In genomic region chr3:189735913-189736312, GRCh38 we compare ENCODE assay signal across 32 cellular contexts.
"Had no signal": no experiment of that assay in that cellular context is flagged by ENCODE, and none has a peak within 500 bp of the region (broad histone marks: within the 10 kb centered on the region; RNA-seq: fewer than 3 reads in every experiment).

No MANE protein-coding gene starts in this region.

- DNase-seq: activated CD4-positive, alpha-beta memory T cell treated with anti-CD3 and anti-CD28 coated beads, Interleukin-2, amount 10 ng/mL, durations not matched to agents 7 days and 5 days; activated CD4-positive, alpha-beta T cell treated with anti-CD3 and anti-CD28 coated beads for 1 hour; activated CD4-positive, alpha-beta T cell treated with anti-CD3 and anti-CD28 coated beads for 4 hours; activated CD4-positive, alpha-beta T cell treated with anti-CD3 and anti-CD28 coated beads, Interleukin-2, amount 10 ng/mL, durations not matched to agents 7 days and 5 days; activated CD4-positive, alpha-beta T cell treated with anti-CD3 and anti-CD28 coated beads, Interleukin-2, amount 50 U/mL, for 4 hours; activated CD8-positive, alpha-beta memory T cell treated with anti-CD3 and anti-CD28 coated beads, Interleukin-2, amount 50 U/mL, for 48 hours; activated gamma-delta T cell; activated naive CD4-positive, alpha-beta T cell; activated naive CD4-positive, alpha-beta T cell treated with anti-CD3 and anti-CD28 coated beads, Interleukin-2, amount 10 ng/mL, durations not matched to agents 7 days and 5 days; activated naive CD8-positive, alpha-beta T cell treated with anti-CD3 and anti-CD28 coated beads, Interleukin-2, amount 10 ng/mL, durations not matched to agents 7 days and 5 days; activated T-cell treated with anti-CD3 and anti-CD28 coated beads for 4 hours; activated T-cell treated with anti-CD3 and anti-CD28 coated beads, Interleukin-2, amount 50 U/mL, for 24 hours; activated T-cell treated with anti-CD3 and anti-CD28 coated beads, Interleukin-2, amount 50 U/mL, for 72 hours; central memory CD4-positive, alpha-beta T cell; cerebellar nuclear complex; dermis blood vessel endothelial cell; effector CD4-positive, alpha-beta T cell; effector memory CD8-positive, alpha-beta T cell; erythroblast; foreskin melanocyte; head of caudate nucleus; T-helper 1 cell; T-helper 17 cell; T1000 had no signal

- H3K27ac ChIP-seq: ascending aorta, breast epithelium, cardiac muscle cell, coronary artery, esophagus muscularis mucosa had no signal

- H3K9me3 ChIP-seq: ascending aorta, breast epithelium, esophagus muscularis mucosa had no signal

- H3K36me3 Mint-ChIP-seq: activated naive CD4-positive, alpha-beta T cell treated with anti-CD3 and anti-CD28 coated beads, Interleukin-2, amount 10 ng/mL, durations not matched to agents 7 days and 5 days; activated naive CD8-positive, alpha-beta T cell treated with anti-CD3 and anti-CD28 coated beads, Interleukin-2, amount 10 ng/mL, durations not matched to agents 7 days and 5 days; brain had no signal

- H3K4me1 ChIP-seq: ascending aorta, breast epithelium, esophagus muscularis mucosa had no signal

- ATAC-seq: activated naive CD4-positive, alpha-beta T cell treated with anti-CD3 and anti-CD28 coated beads, Interleukin-2, amount 50 U/mL, for 72 hours; activated T-cell treated with anti-CD3 and anti-CD28 coated beads, Interleukin-2, amount 50 U/mL, for 72 hours; effector memory CD8-positive, alpha-beta T cell; T-helper 17 cell had no signal

- H3K27me3 Mint-ChIP-seq: activated CD4-positive, alpha-beta T cell treated with anti-CD3 and anti-CD28 coated beads, Interleukin-2, amount 10 ng/mL, durations not matched to agents 7 days and 5 days; activated naive CD4-positive, alpha-beta T cell treated with anti-CD3 and anti-CD28 coated beads, Interleukin-2, amount 10 ng/mL, durations not matched to agents 7 days and 5 days; activated T-cell treated with anti-CD3 and anti-CD28 coated beads, Interleukin-2, amount 50 U/mL, for 24 hours; brain had no signal

- H3K4me3 Mint-ChIP-seq: activated CD4-positive, alpha-beta memory T cell treated with anti-CD3 and anti-CD28 coated beads, Interleukin-2, amount 10 ng/mL, durations not matched to agents 7 days and 5 days; activated CD4-positive, alpha-beta T cell treated with anti-CD3 and anti-CD28 coated beads, Interleukin-2, amount 10 ng/mL, durations not matched to agents 7 days and 5 days; activated naive CD4-positive, alpha-beta T cell treated with anti-CD3 and anti-CD28 coated beads, Interleukin-2, amount 10 ng/mL, durations not matched to agents 7 days and 5 days; activated naive CD8-positive, alpha-beta T cell treated with anti-CD3 and anti-CD28 coated beads, Interleukin-2, amount 10 ng/mL, durations not matched to agents 7 days and 5 days; activated T-cell treated with anti-CD3 and anti-CD28 coated beads, Interleukin-2, amount 50 U/mL, for 24 hours; activated T-cell treated with anti-CD3 and anti-CD28 coated beads, Interleukin-2, amount 50 U/mL, for 72 hours; brain; effector memory CD8-positive, alpha-beta T cell; T-helper 17 cell; T-helper 2 cell treated with Interferon-gamma antibody and Interleukin-4, amounts not matched to agents 5 μg/mL and 100 μg/mL, for 36 hours had no signal

- H3K4me3 ChIP-seq: ascending aorta, breast epithelium, cardiac muscle cell, coronary artery, esophagus muscularis mucosa had no signal

- H3K9me3 Mint-ChIP-seq: activated CD4-positive, alpha-beta memory T cell treated with anti-CD3 and anti-CD28 coated beads, Interleukin-2, amount 10 ng/mL, durations not matched to agents 7 days and 5 days; activated naive CD4-positive, alpha-beta T cell treated with anti-CD3 and anti-CD28 coated beads, Interleukin-2, amount 10 ng/mL, durations not matched to agents 7 days and 5 days; activated T-cell treated with anti-CD3 and anti-CD28 coated beads, Interleukin-2, amount 50 U/mL, for 24 hours; effector memory CD8-positive, alpha-beta T cell had no signal

- H3K36me3 ChIP-seq: ascending aorta, breast epithelium, cardiac muscle cell, esophagus muscularis mucosa had no signal

- H3K4me1 Mint-ChIP-seq: activated CD4-positive, alpha-beta T cell treated with anti-CD3 and anti-CD28 coated beads, Interleukin-2, amount 10 ng/mL, durations not matched to agents 7 days and 5 days; activated naive CD4-positive, alpha-beta T cell treated with anti-CD3 and anti-CD28 coated beads, Interleukin-2, amount 10 ng/mL, durations not matched to agents 7 days and 5 days; activated naive CD8-positive, alpha-beta T cell treated with anti-CD3 and anti-CD28 coated beads, Interleukin-2, amount 10 ng/mL, durations not matched to agents 7 days and 5 days; brain; T-helper 17 cell had no signal

- H3K27ac Mint-ChIP-seq: activated CD4-positive, alpha-beta memory T cell treated with anti-CD3 and anti-CD28 coated beads, Interleukin-2, amount 10 ng/mL, durations not matched to agents 7 days and 5 days; activated CD4-positive, alpha-beta T cell treated with anti-CD3 and anti-CD28 coated beads, Interleukin-2, amount 10 ng/mL, durations not matched to agents 7 days and 5 days; activated naive CD4-positive, alpha-beta T cell treated with anti-CD3 and anti-CD28 coated beads, Interleukin-2, amount 10 ng/mL, durations not matched to agents 7 days and 5 days; activated naive CD4-positive, alpha-beta T cell treated with anti-CD3 and anti-CD28 coated beads, Interleukin-2, amount 50 U/mL, for 72 hours; activated naive CD8-positive, alpha-beta T cell treated with anti-CD3 and anti-CD28 coated beads, Interleukin-2, amount 10 ng/mL, durations not matched to agents 7 days and 5 days; activated T-cell treated with anti-CD3 and anti-CD28 coated beads, Interleukin-2, amount 50 U/mL, for 24 hours; activated T-cell treated with anti-CD3 and anti-CD28 coated beads, Interleukin-2, amount 50 U/mL, for 72 hours; brain; effector memory CD8-positive, alpha-beta T cell; T-helper 17 cell; T-helper 2 cell treated with Interferon-gamma antibody and Interleukin-4, amounts not matched to agents 5 μg/mL and 100 μg/mL, for 36 hours had no signal

- H3K27me3 ChIP-seq: ascending aorta, breast epithelium, cardiac muscle cell, esophagus muscularis mucosa had no signal
